In the genomic region with DNA sequence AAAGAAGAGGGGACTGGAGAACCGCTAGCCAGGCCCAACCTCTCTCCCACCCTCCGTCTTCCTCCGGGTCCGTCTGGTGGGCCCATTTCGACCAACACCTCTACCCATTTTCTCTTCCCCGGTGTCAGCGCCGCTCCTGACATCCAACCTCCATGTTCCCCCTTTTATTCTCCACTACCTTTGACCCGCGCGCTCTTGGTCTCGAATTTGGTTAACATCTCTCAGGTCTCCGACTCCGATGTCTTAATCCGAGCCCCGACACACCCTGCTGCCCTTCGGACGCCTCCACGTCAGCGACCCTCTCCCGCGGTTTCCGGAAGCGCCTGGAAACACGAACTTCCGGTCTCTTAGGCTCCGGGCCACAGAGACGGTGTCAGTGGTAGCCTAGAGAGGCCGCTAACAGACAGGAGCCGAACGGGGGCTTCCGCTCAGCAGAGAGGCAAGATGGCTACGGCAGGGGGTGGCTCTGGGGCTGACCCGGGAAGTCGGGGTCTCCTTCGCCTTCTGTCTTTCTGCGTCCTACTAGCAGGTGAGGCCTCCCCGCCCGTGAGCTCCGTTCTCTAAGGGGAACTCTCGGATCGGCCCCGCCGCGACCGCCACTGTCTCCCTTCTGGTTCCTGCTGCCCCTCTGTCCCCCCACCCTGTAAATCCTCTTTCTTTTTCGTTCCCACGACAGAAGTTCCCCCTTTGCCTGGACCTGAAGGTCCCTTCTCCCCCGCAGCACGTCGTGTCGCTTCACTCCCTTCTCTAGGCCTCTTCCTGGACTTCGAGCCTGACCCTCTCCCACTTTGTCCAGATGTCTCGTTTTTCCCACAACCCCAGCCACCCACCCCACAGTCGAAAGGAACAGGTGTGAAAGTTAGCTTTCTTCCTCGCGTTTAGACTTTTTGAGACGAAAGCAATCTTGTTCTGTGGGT, we compare ENCODE assay signal across 1 cellular context.
TF ChIP-seq lines count a peak whose summit lies in the region.

A gene (minus strand): TSS at position 298 of the 917 bp plus-strand sequence. CDS start 80 bp downstream, at position 218.
A gene (plus strand): TSS at position 431 of the 917 bp plus-strand sequence. CDS start 14 bp downstream, at position 445.

TF ChIP-seq in WTC11, 78 proteins besides CTCF, POLR2A, EP300 and RAD21 (continued from another document):
- TF ChIP-seq, protein P1, sequence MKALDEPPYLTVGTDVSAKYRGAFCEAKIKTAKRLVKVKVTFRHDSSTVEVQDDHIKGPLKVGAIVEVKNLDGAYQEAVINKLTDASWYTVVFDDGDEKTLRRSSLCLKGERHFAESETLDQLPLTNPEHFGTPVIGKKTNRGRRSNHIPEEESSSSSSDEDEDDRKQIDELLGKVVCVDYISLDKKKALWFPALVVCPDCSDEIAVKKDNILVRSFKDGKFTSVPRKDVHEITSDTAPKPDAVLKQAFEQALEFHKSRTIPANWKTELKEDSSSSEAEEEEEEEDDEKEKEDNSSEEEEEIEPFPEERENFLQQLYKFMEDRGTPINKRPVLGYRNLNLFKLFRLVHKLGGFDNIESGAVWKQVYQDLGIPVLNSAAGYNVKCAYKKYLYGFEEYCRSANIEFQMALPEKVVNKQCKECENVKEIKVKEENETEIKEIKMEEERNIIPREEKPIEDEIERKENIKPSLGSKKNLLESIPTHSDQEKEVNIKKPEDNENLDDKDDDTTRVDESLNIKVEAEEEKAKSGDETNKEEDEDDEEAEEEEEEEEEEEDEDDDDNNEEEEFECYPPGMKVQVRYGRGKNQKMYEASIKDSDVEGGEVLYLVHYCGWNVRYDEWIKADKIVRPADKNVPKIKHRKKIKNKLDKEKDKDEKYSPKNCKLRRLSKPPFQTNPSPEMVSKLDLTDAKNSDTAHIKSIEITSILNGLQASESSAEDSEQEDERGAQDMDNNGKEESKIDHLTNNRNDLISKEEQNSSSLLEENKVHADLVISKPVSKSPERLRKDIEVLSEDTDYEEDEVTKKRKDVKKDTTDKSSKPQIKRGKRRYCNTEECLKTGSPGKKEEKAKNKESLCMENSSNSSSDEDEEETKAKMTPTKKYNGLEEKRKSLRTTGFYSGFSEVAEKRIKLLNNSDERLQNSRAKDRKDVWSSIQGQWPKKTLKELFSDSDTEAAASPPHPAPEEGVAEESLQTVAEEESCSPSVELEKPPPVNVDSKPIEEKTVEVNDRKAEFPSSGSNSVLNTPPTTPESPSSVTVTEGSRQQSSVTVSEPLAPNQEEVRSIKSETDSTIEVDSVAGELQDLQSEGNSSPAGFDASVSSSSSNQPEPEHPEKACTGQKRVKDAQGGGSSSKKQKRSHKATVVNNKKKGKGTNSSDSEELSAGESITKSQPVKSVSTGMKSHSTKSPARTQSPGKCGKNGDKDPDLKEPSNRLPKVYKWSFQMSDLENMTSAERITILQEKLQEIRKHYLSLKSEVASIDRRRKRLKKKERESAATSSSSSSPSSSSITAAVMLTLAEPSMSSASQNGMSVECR (CRISPR knock-in tag; IDR thresholded peaks at IDR 0.05; ENCODE audit: borderline replicate concordance): peak; percentile 78; the same call in 1 of the 2 replicates
- no peak for TF ChIP-seq EMX1 (CRISPR knock-in tag; IDR thresholded peaks at IDR 0.05)
- TF ChIP-seq, protein P2, sequence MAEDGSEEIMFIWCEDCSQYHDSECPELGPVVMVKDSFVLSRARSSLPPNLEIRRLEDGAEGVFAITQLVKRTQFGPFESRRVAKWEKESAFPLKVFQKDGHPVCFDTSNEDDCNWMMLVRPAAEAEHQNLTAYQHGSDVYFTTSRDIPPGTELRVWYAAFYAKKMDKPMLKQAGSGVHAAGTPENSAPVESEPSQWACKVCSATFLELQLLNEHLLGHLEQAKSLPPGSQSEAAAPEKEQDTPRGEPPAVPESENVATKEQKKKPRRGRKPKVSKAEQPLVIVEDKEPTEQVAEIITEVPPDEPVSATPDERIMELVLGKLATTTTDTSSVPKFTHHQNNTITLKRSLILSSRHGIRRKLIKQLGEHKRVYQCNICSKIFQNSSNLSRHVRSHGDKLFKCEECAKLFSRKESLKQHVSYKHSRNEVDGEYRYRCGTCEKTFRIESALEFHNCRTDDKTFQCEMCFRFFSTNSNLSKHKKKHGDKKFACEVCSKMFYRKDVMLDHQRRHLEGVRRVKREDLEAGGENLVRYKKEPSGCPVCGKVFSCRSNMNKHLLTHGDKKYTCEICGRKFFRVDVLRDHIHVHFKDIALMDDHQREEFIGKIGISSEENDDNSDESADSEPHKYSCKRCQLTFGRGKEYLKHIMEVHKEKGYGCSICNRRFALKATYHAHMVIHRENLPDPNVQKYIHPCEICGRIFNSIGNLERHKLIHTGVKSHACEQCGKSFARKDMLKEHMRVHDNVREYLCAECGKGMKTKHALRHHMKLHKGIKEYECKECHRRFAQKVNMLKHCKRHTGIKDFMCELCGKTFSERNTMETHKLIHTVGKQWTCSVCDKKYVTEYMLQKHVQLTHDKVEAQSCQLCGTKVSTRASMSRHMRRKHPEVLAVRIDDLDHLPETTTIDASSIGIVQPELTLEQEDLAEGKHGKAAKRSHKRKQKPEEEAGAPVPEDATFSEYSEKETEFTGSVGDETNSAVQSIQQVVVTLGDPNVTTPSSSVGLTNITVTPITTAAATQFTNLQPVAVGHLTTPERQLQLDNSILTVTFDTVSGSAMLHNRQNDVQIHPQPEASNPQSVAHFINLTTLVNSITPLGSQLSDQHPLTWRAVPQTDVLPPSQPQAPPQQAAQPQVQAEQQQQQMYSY (CRISPR knock-in tag; IDR thresholded peaks at IDR 0.05): no peak
- no peak for TF ChIP-seq ELF4 (CRISPR knock-in tag; IDR thresholded peaks at IDR 0.05; ENCODE audit: low read depth)
- peak; percentile 83; the same call in 1 of the 2 replicates for TF ChIP-seq MYBL2 (CRISPR knock-in tag; IDR thresholded peaks at IDR 0.05)
- TF ChIP-seq, protein P3, sequence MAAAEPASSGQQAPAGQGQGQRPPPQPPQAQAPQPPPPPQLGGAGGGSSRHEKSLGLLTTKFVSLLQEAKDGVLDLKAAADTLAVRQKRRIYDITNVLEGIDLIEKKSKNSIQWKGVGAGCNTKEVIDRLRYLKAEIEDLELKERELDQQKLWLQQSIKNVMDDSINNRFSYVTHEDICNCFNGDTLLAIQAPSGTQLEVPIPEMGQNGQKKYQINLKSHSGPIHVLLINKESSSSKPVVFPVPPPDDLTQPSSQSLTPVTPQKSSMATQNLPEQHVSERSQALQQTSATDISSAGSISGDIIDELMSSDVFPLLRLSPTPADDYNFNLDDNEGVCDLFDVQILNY (CRISPR knock-in tag; IDR thresholded peaks at IDR 0.05): 0 out of 2 replicates have a peak, but pooled peaks have one; percentile 43
- TF ChIP-seq JAZF1 (CRISPR knock-in tag; IDR thresholded peaks at IDR 0.05): no peak
- TF ChIP-seq FOXP1 (CRISPR knock-in tag; IDR thresholded peaks at IDR 0.05; ENCODE audit: borderline replicate concordance): peak; percentile 88; the same call in 1 of the 2 replicates
- no peak for TF ChIP-seq PRRX2 (CRISPR knock-in tag; IDR thresholded peaks at IDR 0.05)
- peak; percentile 87 for TF ChIP-seq CREM (CRISPR knock-in tag; IDR thresholded peaks at IDR 0.05)
- TF ChIP-seq SP1 (CRISPR knock-in tag; conservative IDR thresholded peaks at IDR 0.05): peak; percentile 88
- TF ChIP-seq ZNF232 (CRISPR knock-in tag; IDR thresholded peaks at IDR 0.05): no peak
- TF ChIP-seq TEAD1 (CRISPR knock-in tag; IDR thresholded peaks at IDR 0.05): 0 out of 2 replicates have a peak, but pooled peaks have one; percentile 55
- TF ChIP-seq, protein P4, sequence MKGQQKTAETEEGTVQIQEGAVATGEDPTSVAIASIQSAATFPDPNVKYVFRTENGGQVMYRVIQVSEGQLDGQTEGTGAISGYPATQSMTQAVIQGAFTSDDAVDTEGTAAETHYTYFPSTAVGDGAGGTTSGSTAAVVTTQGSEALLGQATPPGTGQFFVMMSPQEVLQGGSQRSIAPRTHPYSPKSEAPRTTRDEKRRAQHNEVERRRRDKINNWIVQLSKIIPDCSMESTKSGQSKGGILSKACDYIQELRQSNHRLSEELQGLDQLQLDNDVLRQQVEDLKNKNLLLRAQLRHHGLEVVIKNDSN (CRISPR knock-in tag; IDR thresholded peaks at IDR 0.05): no peak
- TF ChIP-seq ZNF263 (CRISPR knock-in tag; IDR thresholded peaks at IDR 0.05; ENCODE audit: low read depth): no peak
- TF ChIP-seq, protein P5, sequence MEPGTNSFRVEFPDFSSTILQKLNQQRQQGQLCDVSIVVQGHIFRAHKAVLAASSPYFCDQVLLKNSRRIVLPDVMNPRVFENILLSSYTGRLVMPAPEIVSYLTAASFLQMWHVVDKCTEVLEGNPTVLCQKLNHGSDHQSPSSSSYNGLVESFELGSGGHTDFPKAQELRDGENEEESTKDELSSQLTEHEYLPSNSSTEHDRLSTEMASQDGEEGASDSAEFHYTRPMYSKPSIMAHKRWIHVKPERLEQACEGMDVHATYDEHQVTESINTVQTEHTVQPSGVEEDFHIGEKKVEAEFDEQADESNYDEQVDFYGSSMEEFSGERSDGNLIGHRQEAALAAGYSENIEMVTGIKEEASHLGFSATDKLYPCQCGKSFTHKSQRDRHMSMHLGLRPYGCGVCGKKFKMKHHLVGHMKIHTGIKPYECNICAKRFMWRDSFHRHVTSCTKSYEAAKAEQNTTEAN (CRISPR knock-in tag; IDR thresholded peaks at IDR 0.05): peak; percentile 86; the same call in 1 of the 2 replicates
